ENCODE assay signal across 16 cellular contexts in the genomic region with DNA sequence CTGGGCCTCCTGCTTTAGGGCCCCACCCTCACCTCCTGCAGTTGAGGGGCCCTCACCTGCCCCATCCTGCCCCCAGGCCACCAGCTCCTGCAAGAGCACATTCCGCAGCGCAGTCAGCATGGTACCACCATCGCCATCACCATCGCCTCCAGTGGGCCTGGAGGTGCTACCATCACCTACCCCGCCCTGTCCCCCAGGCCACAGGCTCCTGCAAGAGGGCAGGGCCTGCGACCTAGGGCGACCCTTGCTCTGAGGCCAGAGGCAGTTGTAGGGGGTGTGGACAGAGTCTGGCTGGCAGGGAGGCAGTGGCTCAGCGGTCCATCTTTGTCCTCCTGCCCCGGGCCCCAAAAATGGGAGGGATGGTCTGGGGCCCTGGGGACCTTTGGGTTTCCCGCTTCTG. TPM values are rescaled to one million over a fixed set of nuclear protein-coding genes. Genes with fewer than 3 reads are reported as not detected.
DNase-seq lines count a peak whose midpoint lies in the region; ATAC-seq lines count a peak whose summit lies in the region.
"Had no signal": no experiment of that assay in that cellular context is flagged by ENCODE, and none has a peak within 500 bp of the region (broad histone marks: within the 10 kb centered on the region; RNA-seq: fewer than 3 reads in every experiment).

No MANE protein-coding gene starts in this region.

- no peak overlapping the region for H2BK5ac ChIP-seq in neuronal stem cell (ENCODE audit: low read length)

- peak overlapping the region; percentile 22 for H2BK12ac ChIP-seq in neuronal stem cell (ENCODE audit: low read length)

- peaks cover 26% of the 10 kb centered on the region for H3K4me1 ChIP-seq in CD4-positive, alpha-beta memory T cell (ENCODE audit: insufficient read depth, low read length)
- H3K4me1 ChIP-seq in neuronal stem cell (ENCODE audit: control insufficient read depth in 2 of 2, insufficient read depth in 1 of 2, low read depth in 1 of 2, low read length in 2 of 2): peaks cover 0 to 6% of the 10 kb centered on the region in 2 donors
- H3K4me1 ChIP-seq: adrenal gland had no signal

- no peaks in the 10 kb centered on the region for H3K9me3 Mint-ChIP-seq in CD4-positive, alpha-beta memory T cell
- H3K9me3 Mint-ChIP-seq: activated CD4-positive, alpha-beta T cell treated with anti-CD3 and anti-CD28 coated beads, Interleukin-2, amount 10 ng/mL, durations not matched to agents 7 days and 5 days; activated T-cell treated with anti-CD3 and anti-CD28 coated beads, Interleukin-2, amount 50 U/mL, for 72 hours had no signal

- H3K4me2 ChIP-seq in neuronal stem cell (ENCODE audit: insufficient read depth, low read length, poor library complexity, severe bottlenecking): no peak overlapping the region

- peak overlapping the region; percentile 87 for H3K18ac ChIP-seq in neuronal stem cell (ENCODE audit: low read length)

- peak overlapping the region in 7 of 8 donors; percentile 2 to 71 (median 51) for H3K4me3 Mint-ChIP-seq in CD4-positive, alpha-beta memory T cell
- peak overlapping the region; percentile 71 for H3K4me3 Mint-ChIP-seq in T-helper 17 cell
- H3K4me3 Mint-ChIP-seq: activated CD4-positive, alpha-beta T cell treated with anti-CD3 and anti-CD28 coated beads, Interleukin-2, amount 10 ng/mL, durations not matched to agents 7 days and 5 days had no signal

- H4K8ac ChIP-seq in neuronal stem cell (ENCODE audit: low read depth, low read length): no peak overlapping the region

- peak in 1 of 5 donors; percentile 10 for DNase-seq in CD4-positive, alpha-beta memory T cell
- DNase-seq in T-helper 17 cell (no peak), neuronal stem cell (ENCODE audit: low spot score) (no peak)
- no peak for DNase-seq in stimulated activated CD4-positive, alpha-beta T cell treated with anti-CD3 and anti-CD28 coated beads, Interleukin-2, amount 100 ng/mL, for 48 hours
- DNase-seq in activated CD8-positive, alpha-beta memory T cell treated with anti-CD3 and anti-CD28 coated beads, Interleukin-2, amount 50 U/mL, for 48 hours: no peak
- DNase-seq: DMS153, foreskin melanocyte, NCI-H510A had no signal

- no peaks in the 10 kb centered on the region for H3K27me3 Mint-ChIP-seq in CD4-positive, alpha-beta memory T cell
- no peaks in the 10 kb centered on the region for H3K27me3 Mint-ChIP-seq in T-helper 17 cell

- H3K4me3 ChIP-seq in CD4-positive, alpha-beta memory T cell (ENCODE audit: low read length in 2 of 2): no peak overlapping the region
- H3K4me3 ChIP-seq in neuronal stem cell (ENCODE audit: low read length in 2 of 2): no peak overlapping the region
- H3K4me3 ChIP-seq: SJSA1 had no signal

- no peaks in the 10 kb centered on the region for H3K27me3 ChIP-seq in CD4-positive, alpha-beta memory T cell (ENCODE audit: insufficient read depth, low read length)
- peaks cover 0 to 47% (median 8%) of the 10 kb centered on the region in 3 experiments for H3K27me3 ChIP-seq in neuronal stem cell (ENCODE audit: control insufficient read depth in 3 of 3, insufficient read depth in 3 of 3, low read depth in 1 of 3, low read length in 3 of 3)
- H3K27me3 ChIP-seq: adrenal gland, SJSA1 had no signal

- no peaks in the 10 kb centered on the region for H3K36me3 Mint-ChIP-seq in CD4-positive, alpha-beta memory T cell
- no peaks in the 10 kb centered on the region for H3K36me3 Mint-ChIP-seq in T-helper 17 cell (ENCODE audit: low read depth)

- no peak overlapping the region for H2AFZ ChIP-seq in neuronal stem cell (ENCODE audit: low read length)

- H3K4ac ChIP-seq in neuronal stem cell (ENCODE audit: low read length): no peak overlapping the region

- intact Hi-C loops in CD4-positive, alpha-beta memory T cell (cut with micrococcal nuclease): no loop called here

- POLR2A ChIA-PET in CD4-positive, alpha-beta memory T cell (lab: Charles Lee; ENCODE audit: partially characterized antibody): no interaction called here

- H3K79me1 ChIP-seq in neuronal stem cell (ENCODE audit: low read depth, low read length): no peaks in the 10 kb centered on the region

- WGBS in neuronal stem cell (ENCODE audit: extremely low coverage in 2 of 2, insufficient read length in 2 of 2, insufficient replicate concordance in 1 of 2), 2 donors: no CpG with 5 or more reads among the region's 10 CpGs

- peaks cover 2 to 19% (median 9%) of the 10 kb centered on the region in 4 donors for H3K4me1 Mint-ChIP-seq in CD4-positive, alpha-beta memory T cell
- H3K4me1 Mint-ChIP-seq in T-helper 17 cell: peaks cover 5% of the 10 kb centered on the region

- peak overlapping the region in 1 of 7 donors; percentile 38 for H3K27ac Mint-ChIP-seq in CD4-positive, alpha-beta memory T cell
- H3K27ac Mint-ChIP-seq in T-helper 17 cell: no peak overlapping the region
- H3K27ac Mint-ChIP-seq: activated CD4-positive, alpha-beta T cell treated with anti-CD3 and anti-CD28 coated beads, Interleukin-2, amount 10 ng/mL, durations not matched to agents 7 days and 5 days; activated T-cell treated with anti-CD3 and anti-CD28 coated beads, Interleukin-2, amount 50 U/mL, for 72 hours had no signal

- no peak overlapping the region for H3K27ac ChIP-seq in CD4-positive, alpha-beta memory T cell (ENCODE audit: low read depth, low read length)
- H3K27ac ChIP-seq in neuronal stem cell (replicated peaks; ENCODE audit: low read length): no peak overlapping the region
- H3K27ac ChIP-seq: SJSA1 had no signal

- H3K23ac ChIP-seq in neuronal stem cell (ENCODE audit: low read depth, low read length, poor library complexity): no peak overlapping the region

- H2BK120ac ChIP-seq in neuronal stem cell (ENCODE audit: low read depth, low read length): no peak overlapping the region

- H3K36me3 ChIP-seq in CD4-positive, alpha-beta memory T cell (ENCODE audit: insufficient read depth, low read length): no peaks in the 10 kb centered on the region
- no peaks in the 10 kb centered on the region for H3K36me3 ChIP-seq in neuronal stem cell (replicated peaks in 1 of 2; ENCODE audit: control insufficient read depth in 2 of 2, insufficient read depth in 2 of 2, low read length in 2 of 2)
- H3K36me3 ChIP-seq: adrenal gland, SJSA1 had no signal

- H3K9me3 ChIP-seq in CD4-positive, alpha-beta memory T cell (ENCODE audit: control insufficient read depth in 1 of 2, low read length in 2 of 2): no peaks in the 10 kb centered on the region
- H3K9me3 ChIP-seq in T-helper 17 cell (ENCODE audit: control insufficient read depth, low read length, poor library complexity, severe bottlenecking) (no peaks in the 10 kb centered on the region), neuronal stem cell (replicated peaks in 1 of 2; ENCODE audit: control insufficient read depth in 2 of 2, insufficient read depth in 1 of 2, low read depth in 1 of 2, low read length in 2 of 2) (no peaks in the 10 kb centered on the region)
- H3K9me3 ChIP-seq: adrenal gland, SJSA1 had no signal

- H3K9ac ChIP-seq in neuronal stem cell (ENCODE audit: low read depth, low read length, poor library complexity): no peak overlapping the region

- no peak overlapping the region for H2BK15ac ChIP-seq in neuronal stem cell (ENCODE audit: low read length)

- peak overlapping the region; percentile 81 for H2AK5ac ChIP-seq in neuronal stem cell (ENCODE audit: low read depth, low read length)

- ATAC-seq in T-helper 17 cell (no peak), HG03045 (IDR thresholded peaks at IDR 0.05; ENCODE audit: unreplicated experiment) (no peak)
- ATAC-seq: activated T-cell treated with anti-CD3 and anti-CD28 coated beads, Interleukin-2, amount 50 U/mL, for 72 hours; left lobe of liver had no signal

- CTCF ChIA-PET in CD4-positive, alpha-beta memory T cell (lab: Charles Lee; ENCODE audit: partially characterized antibody): interaction anchor here (1.1 to 7.2 kb wide), 3 partner anchors 33 to 517 kb away, joined by 3 to 63 read pairs (median 3); no protein-coding TSS in a partner anchor

- no peak overlapping the region for H4K91ac ChIP-seq in neuronal stem cell (ENCODE audit: low read depth, low read length, poor library complexity)

- no peak overlapping the region for H3K14ac ChIP-seq in neuronal stem cell (ENCODE audit: low read length)

RNA-seq across cellular contexts. Expression of a gene that starts 3.9 kb away (rescaled TPM):
- 10 to 100 TPM; 29.8 to 33.8 TPM for total RNA-seq in CD4-positive, alpha-beta memory T cell
- polyA plus RNA-seq in CD4-positive, alpha-beta memory T cell: 10 to 100 TPM; 29.7 to 33.8 TPM
- total RNA-seq in T-helper 17 cell: 10 to 100 TPM; 27.1 to 34.2 TPM
- 19.4 TPM for polyA plus RNA-seq in neuronal stem cell (2013, experiment 1 of 2)
- 20.0 TPM for polyA plus RNA-seq in neuronal stem cell (2013, experiment 2 of 2)

RNA-seq across cellular contexts. Expression of a gene that starts 20.5 kb away (rescaled TPM):
- total RNA-seq in CD4-positive, alpha-beta memory T cell: not detected
- not detected for polyA plus RNA-seq in CD4-positive, alpha-beta memory T cell
- total RNA-seq in T-helper 17 cell: not detected
- polyA plus RNA-seq in neuronal stem cell (2013, experiment 1 of 2): 3.8 TPM
- 4.3 TPM for polyA plus RNA-seq in neuronal stem cell (2013, experiment 2 of 2)
- total RNA-seq: activated CD4-positive, alpha-beta T cell treated with anti-CD3 and anti-CD28 coated beads, Interleukin-2, amount 10 ng/mL, durations not matched to agents 7 days and 5 days; activated T-cell treated with anti-CD3 and anti-CD28 coated beads, Interleukin-2, amount 50 U/mL, for 72 hours had no signal

RNA-seq across cellular contexts. Expression of a gene that starts 28.4 kb away (rescaled TPM):
- 1 to 10 TPM; 4.0 to 4.5 TPM for total RNA-seq in CD4-positive, alpha-beta memory T cell
- polyA plus RNA-seq in CD4-positive, alpha-beta memory T cell: under 1 TPM in 1 of 2 donors, not detected in 1; 0.63 TPM
- total RNA-seq in T-helper 17 cell: 1 to 10 TPM; 2.0 to 3.3 TPM
- polyA plus RNA-seq in neuronal stem cell (2013, experiment 1 of 2): 0.08 TPM
- 0.06 TPM for polyA plus RNA-seq in neuronal stem cell (2013, experiment 2 of 2)

RNA-seq across cellular contexts. Expression of a gene that starts 43.2 kb away (rescaled TPM):
- total RNA-seq in CD4-positive, alpha-beta memory T cell: not detected
- polyA plus RNA-seq in CD4-positive, alpha-beta memory T cell: under 1 TPM in 1 of 2 donors, not detected in 1; 0.09 TPM
- total RNA-seq in T-helper 17 cell: not detected
- 0.49 TPM for polyA plus RNA-seq in neuronal stem cell (2013, experiment 1 of 2)
- 0.48 TPM for polyA plus RNA-seq in neuronal stem cell (2013, experiment 2 of 2)
- total RNA-seq: activated T-cell treated with anti-CD3 and anti-CD28 coated beads, Interleukin-2, amount 50 U/mL, for 72 hours; left lobe of liver; pulmonary artery endothelial cell; SJSA1; subcutaneous adipose tissue had no signal
